Comparison of ENCODE assay signal across 8 cellular contexts in the genomic region with DNA sequence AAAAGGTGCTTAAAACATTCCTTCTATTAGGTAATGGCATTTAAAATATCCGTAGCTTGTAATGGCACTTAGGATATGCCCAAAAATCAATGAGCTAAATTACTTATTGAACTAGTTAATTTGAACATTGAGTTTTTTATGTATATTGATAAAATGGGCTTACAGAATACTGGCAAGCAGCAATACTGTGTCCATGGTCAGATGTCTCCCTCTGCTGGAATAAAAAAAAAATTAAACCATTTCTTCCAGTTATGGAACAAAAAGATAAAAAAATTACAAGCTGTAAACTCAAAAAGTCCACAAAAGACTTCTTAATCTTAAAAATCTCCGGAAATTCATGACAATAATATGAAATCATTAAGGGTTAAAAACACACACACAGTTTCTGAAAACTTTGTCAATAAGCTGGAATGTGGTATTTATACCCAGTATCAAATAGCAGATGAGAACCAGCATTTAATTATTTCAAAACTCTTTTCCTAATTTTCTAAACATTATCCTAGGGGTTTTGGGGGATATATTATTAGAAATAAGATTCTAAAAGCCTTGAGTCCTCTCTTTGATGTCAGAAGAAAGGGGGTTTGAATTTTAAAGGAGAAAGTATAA. TPM values are rescaled to one million over a fixed set of nuclear protein-coding genes. Genes with fewer than 3 reads are reported as not detected.
DNase-seq lines count a peak whose midpoint lies in the region; ATAC-seq, FAIRE-seq and TF ChIP-seq lines count a peak whose summit lies in the region.

No MANE protein-coding gene starts in this region.

- H3K4me3 ChIP-seq in AG04450 (ENCODE audit: low read depth, low read length) = no peak overlapping the region
- H3K4me3 ChIP-seq in Panc1 (ENCODE audit: low read depth in 2 of 2, low read length in 2 of 2) = no peak overlapping the region

- intact Hi-C loops in Panc1 (cut with micrococcal nuclease; ENCODE audit: unreplicated experiment) = no loop called here

- TF ChIP-seq CTCF in AG04450 (IDR thresholded peaks at IDR 0.05; ENCODE audit: low read depth, low read length) = peak; percentile 63
- TF ChIP-seq CTCF in GM12874 (IDR thresholded peaks at IDR 0.05; ENCODE audit: insufficient read depth, low read depth, low read length) = peak; percentile 9; the same call in 1 of the 2 replicates
- peak; percentile 61; the same call in 1 of the 2 replicates for TF ChIP-seq CTCF in Panc1 (IDR thresholded peaks at IDR 0.05)

- H3K4me1 ChIP-seq in Panc1 (ENCODE audit: control insufficient read depth, insufficient read depth, low read length) = no peaks in the 10 kb centered on the region

- H3K27me3 ChIP-seq in AG04450 (ENCODE audit: control insufficient read depth, insufficient read depth, low read length) (no peaks in the 10 kb centered on the region), Panc1 (ENCODE audit: control insufficient read depth, insufficient read depth, low read length) (peaks cover 2% of the 10 kb centered on the region)

- BruUV-seq in Panc1 (replicated peaks; lab: Mats Ljungman, UMichigan) = no TSS peak

- ATAC-seq in Panc1 (0 out of 2 replicates have a peak, but pooled peaks have one; percentile 51), T-helper 17 cell (no peak)

- H3K36me3 ChIP-seq in Panc1 (ENCODE audit: control insufficient read depth, insufficient read depth, low read length) = no peaks in the 10 kb centered on the region

- H3K4me3 Mint-ChIP-seq in T-helper 17 cell = no peak overlapping the region

- POLR2A ChIA-PET in AG04450 (lab: Yijun Ruan, JAX) (interaction anchor here (0.7 kb wide), 1 partner anchor 421 kb away, joined by 3 read pairs; no protein-coding TSS in a partner anchor), Panc1 (lab: Charles Lee) (interaction anchor here (0.6 to 0.7 kb wide), 3 partner anchors 18 to 47 kb away, joined by 3 read pairs; no protein-coding TSS in a partner anchor)

- no peaks in the 10 kb centered on the region for H3K4me1 Mint-ChIP-seq in T-helper 17 cell

- peaks cover 3% of the 10 kb centered on the region for H3K36me3 Mint-ChIP-seq in T-helper 17 cell (ENCODE audit: low read depth)

- H3K27me3 Mint-ChIP-seq in T-helper 17 cell = peaks cover 46% of the 10 kb centered on the region

- DNase-seq in AG04450 (ENCODE audit: low read depth, low spot score) (no peak), Panc1 (ENCODE audit: low read depth, low spot score) (no peak), frontal cortex (ENCODE audit: low spot score in 2 of 2) (no peak), T-helper 17 cell (no peak), pons (ENCODE audit: low spot score) (no peak), occipital lobe (lab: John Stamatoyannopoulos, UW) (no peak), germinal center (ENCODE audit: low spot score) (no peak)

- H3K27ac Mint-ChIP-seq in T-helper 17 cell = no peak overlapping the region

- CTCF ChIA-PET in AG04450 (lab: Charles Lee) = interaction anchor here (0.6 to 3.4 kb wide), 18 partner anchors 8 to 1419 kb away, joined by 3 to 49 read pairs (median 4); no protein-coding TSS in a partner anchor
- CTCF ChIA-PET in Panc1 (lab: Charles Lee) = interaction anchor here (0.6 to 0.9 kb wide), 2 partner anchors 26 to 86 kb away, joined by 3 to 8 read pairs; no protein-coding TSS in a partner anchor

- H3K9me3 ChIP-seq in AG04450 (ENCODE audit: control insufficient read depth, insufficient read depth, low read length) (no peaks in the 10 kb centered on the region), Panc1 (ENCODE audit: control insufficient read depth, insufficient read depth, low read depth, low read length) (no peaks in the 10 kb centered on the region), T-helper 17 cell (ENCODE audit: control insufficient read depth, low read length, poor library complexity, severe bottlenecking) (no peaks in the 10 kb centered on the region)

- in situ Hi-C loops in Panc1 (cut with HindIII; ENCODE audit: low pct_unique_long_range_greater_than_20kb, low sequenced_read_pairs) = no loop called here

- H3K27ac ChIP-seq in AG04450 (ENCODE audit: low read depth, low read length) (no peak overlapping the region), Panc1 (ENCODE audit: low read length) (no peak overlapping the region)

- peak; percentile 8 for FAIRE-seq in frontal cortex (lab: Jason Lieb, UNC)

RNA-seq across cellular contexts. Expression of a gene that starts 21.5 kb away (rescaled TPM):
- 112 and 153 TPM in 2 replicates for polyA plus RNA-seq in AG04450 (2011; rRNA removed)
- 55.1 and 67.2 TPM in 2 replicates for polyA minus RNA-seq in AG04450 (2011; rRNA and poly(A)+ RNA removed)
- total RNA-seq in Panc1 (2021; ENCODE audit: unreplicated experiment) (83.9 TPM), frontal cortex (38.7 TPM), T-helper 17 cell (10 to 100 TPM; 90.5 to 97.2 TPM), occipital lobe (43.4 TPM)
- 101 TPM for polyA plus RNA-seq in Panc1 (2012; ENCODE audit: insufficient read length)

Comparison
In these comparisons a context has a peak if more than half of its experiments do, and no peak if none do; other contexts are left out.
1. CTCF ChIP-seq: peak in every context shown above with its lines; median percentile 63 in AG04450; 61 in Panc1; 9 in GM12874.